ENCODE assay signal across 22 cellular contexts in the genomic region with DNA sequence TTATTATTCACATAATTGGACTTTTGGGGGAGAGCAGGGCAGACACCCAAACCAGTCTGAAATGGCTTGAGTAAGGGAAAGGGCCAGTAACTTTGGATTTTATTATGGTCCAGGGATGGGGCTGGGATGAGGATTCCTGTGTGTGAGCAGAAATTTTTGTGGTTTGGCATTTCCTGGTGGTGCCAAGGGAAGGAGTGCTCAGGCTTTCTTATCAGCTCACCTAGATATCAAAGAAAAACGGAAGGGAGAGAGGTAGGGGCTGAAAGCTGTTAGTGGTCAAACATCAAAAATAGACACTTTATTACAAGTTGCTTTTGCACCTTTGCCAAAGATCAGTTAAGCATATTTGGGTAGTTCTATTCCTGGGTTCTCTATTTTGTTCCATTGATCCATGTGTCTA.
DNase-seq lines count a peak whose midpoint lies in the region; ATAC-seq and TF ChIP-seq lines count a peak whose summit lies in the region.
"Had no signal": no experiment of that assay in that cellular context is flagged by ENCODE, and none has a peak within 500 bp of the region (broad histone marks: within the 10 kb centered on the region; RNA-seq: fewer than 3 reads in every experiment).

No MANE protein-coding gene starts in this region.

- ATAC-seq in HCT116 (peak; percentile 65), HG02610 (IDR thresholded peaks at IDR 0.05; ENCODE audit: unreplicated experiment) (no peak)
- ATAC-seq: GM23338 had no signal

- DNase-seq in HCT116 (ENCODE audit: low read depth, low spot score), result peak; percentile 12
- DNase-seq in RPMI7951 (ENCODE audit: low read depth), result peak; percentile 64
- peak; percentile 25 for DNase-seq in fibroblast of the aortic adventitia (ENCODE audit: low read depth)
- DNase-seq in D341Med (ENCODE audit: low spot score), result no peak
- DNase-seq in GM19240 (ENCODE audit: insufficient read length, low spot score), result no peak
- DNase-seq in NCI-H510A treated with DMSO at 0.1 percent for 48 hours (lab: John Stamatoyannopoulos, UW), result no peak
- DNase-seq: ACHN, AML-193, DMS79 treated with DMSO at 0.1 percent for 48 hours, GF-D8, KG1, NCI-H1417, NCI-H187 treated with DMSO at 0.1 percent for 48 hours, NCI-H345, NCI-H526 treated with DMSO at 0.1 percent for 48 hours, OCI-M1, RPMI8226, SHP77 treated with DMSO at 0.1 percent for 48 hours, T-helper 1 cell had no signal

- H3K36me3 ChIP-seq in HCT116 (ENCODE audit: control insufficient read depth in 1 of 2, insufficient read depth in 2 of 2, low read length in 2 of 2), result 0 out of 4 replicates have a peak, but pooled peaks cover 0 to 4% of the 10 kb centered on the region in 2 experiments

- no peaks in the 10 kb centered on the region for H3K9me3 ChIP-seq in HCT116 (ENCODE audit: control insufficient read depth in 1 of 2, insufficient read depth in 1 of 2, low read depth in 1 of 2, low read length in 2 of 2)

- H4K20me1 ChIP-seq in HCT116 (ENCODE audit: insufficient read depth), result no peaks in the 10 kb centered on the region

- no peak for TF ChIP-seq POLR2A in HCT116 (IDR thresholded peaks at IDR 0.05; ENCODE audit: borderline replicate concordance, extremely low read depth, insufficient read depth, insufficient read length)

- CTCF ChIA-PET in HCT116 (lab: Charles Lee), result no interaction called here

- peak overlapping the region; percentile 62; the same call in 1 of the 2 replicates for H3K27ac ChIP-seq in HCT116 (ENCODE audit: low read depth, low read length)
- H3K27ac ChIP-seq: C4-2B had no signal

- no peak overlapping the region for H3K9ac ChIP-seq in HCT116 (ENCODE audit: low read length)

- no peaks in the 10 kb centered on the region for H3K79me2 ChIP-seq in HCT116 (ENCODE audit: insufficient read depth, low read length)

- H3K27me3 ChIP-seq in HCT116 (ENCODE audit: insufficient read depth, low read length), result no peaks in the 10 kb centered on the region

- no peak overlapping the region for H3K4me3 ChIP-seq in HCT116 (replicated peaks in 1 of 2; ENCODE audit: low read depth in 1 of 2, low read length in 2 of 2)
- H3K4me3 ChIP-seq in fibroblast of the aortic adventitia (ENCODE audit: low read depth, low read length), result no peak overlapping the region
- H3K4me3 ChIP-seq: GM23338 had no signal

- POLR2A ChIA-PET in HCT116 (lab: Charles Lee), result no interaction called here

- H3K9me2 ChIP-seq in HCT116 (ENCODE audit: insufficient read depth), result no peaks in the 10 kb centered on the region

- peaks cover 8 to 16% of the 10 kb centered on the region in 2 experiments for H3K4me1 ChIP-seq in HCT116 (ENCODE audit: control insufficient read depth in 1 of 2, insufficient read depth in 2 of 2, low read length in 2 of 2)

- no peak for TF ChIP-seq CTCF in HCT116 (IDR thresholded peaks at IDR 0.05 in 2 of 3, conservative IDR thresholded peaks at IDR 0.05 in 1 of 3; ENCODE audit: borderline replicate concordance in 1 of 3, insufficient read depth in 1 of 3, low read depth in 2 of 3, low read length in 2 of 3)
- TF ChIP-seq CTCF in fibroblast of the aortic adventitia (IDR thresholded peaks at IDR 0.05; ENCODE audit: insufficient read depth, low read length), result no peak

- no peak for TF ChIP-seq RAD21 in HCT116 (IDR thresholded peaks at IDR 0.05; ENCODE audit: low read depth)

- RAD21 ChIA-PET in HCT116 (lab: Charles Lee; ENCODE audit: low non-redundant PET in 1 of 2, low total read pairs in 2 of 2, uncharacterized antibody in 2 of 2, unreplicated experiment in 2 of 2), result no interaction called here

- BruUV-seq in HCT116 (replicated peaks; lab: Mats Ljungman, UMichigan), result no TSS peak

- intact Hi-C loops in HCT116 (cut with micrococcal nuclease), result loop anchor here (10.0 kb wide), 1 partner anchor 1076 kb away; no protein-coding TSS in a partner anchor

- H2AFZ ChIP-seq in HCT116 (ENCODE audit: low read depth, low read length, poor library complexity, severe bottlenecking), result no peak overlapping the region
- H2AFZ ChIP-seq: GM23338 had no signal

- H3K4me2 ChIP-seq in HCT116 (ENCODE audit: low read length), result peak overlapping the region; percentile 28; the same call in 1 of the 2 replicates
- H3K4me2 ChIP-seq: GM23338 had no signal

TF ChIP-seq in HCT116, 20 proteins besides CTCF, POLR2A, EP300 and RAD21:
- peak; percentile 62 for TF ChIP-seq SP1 (IDR thresholded peaks at IDR 0.05; ENCODE audit: low read depth)
- TF ChIP-seq FOSL1 (IDR thresholded peaks at IDR 0.05; ENCODE audit: low read depth), result no peak
- peak; percentile 71 for TF ChIP-seq TCF7L2 (IDR thresholded peaks at IDR 0.05; ENCODE audit: borderline replicate concordance, extremely low read depth, insufficient read depth, insufficient read length)
- TF ChIP-seq JUND (IDR thresholded peaks at IDR 0.05), result peak; percentile 35; the same call in 1 of the 2 replicates
- TF ChIP-seq CEBPB (IDR thresholded peaks at IDR 0.05; ENCODE audit: low read depth), result no peak
TF ChIP-seq in HCT116: peak in this region for 3.

Comparison
In these comparisons a context has a peak if more than half of its experiments do, and no peak if none do; other contexts are left out.
1. DNase-seq: peak in HCT116 (single experiment), RPMI7951 (single experiment) and fibroblast of the aortic adventitia (single experiment); none in D341Med (single experiment), GM19240 (single experiment) and NCI-H510A treated with DMSO at 0.1 percent for 48 hours (single experiment).